8 cellular contexts compared by ENCODE assay signal in the genomic region with DNA sequence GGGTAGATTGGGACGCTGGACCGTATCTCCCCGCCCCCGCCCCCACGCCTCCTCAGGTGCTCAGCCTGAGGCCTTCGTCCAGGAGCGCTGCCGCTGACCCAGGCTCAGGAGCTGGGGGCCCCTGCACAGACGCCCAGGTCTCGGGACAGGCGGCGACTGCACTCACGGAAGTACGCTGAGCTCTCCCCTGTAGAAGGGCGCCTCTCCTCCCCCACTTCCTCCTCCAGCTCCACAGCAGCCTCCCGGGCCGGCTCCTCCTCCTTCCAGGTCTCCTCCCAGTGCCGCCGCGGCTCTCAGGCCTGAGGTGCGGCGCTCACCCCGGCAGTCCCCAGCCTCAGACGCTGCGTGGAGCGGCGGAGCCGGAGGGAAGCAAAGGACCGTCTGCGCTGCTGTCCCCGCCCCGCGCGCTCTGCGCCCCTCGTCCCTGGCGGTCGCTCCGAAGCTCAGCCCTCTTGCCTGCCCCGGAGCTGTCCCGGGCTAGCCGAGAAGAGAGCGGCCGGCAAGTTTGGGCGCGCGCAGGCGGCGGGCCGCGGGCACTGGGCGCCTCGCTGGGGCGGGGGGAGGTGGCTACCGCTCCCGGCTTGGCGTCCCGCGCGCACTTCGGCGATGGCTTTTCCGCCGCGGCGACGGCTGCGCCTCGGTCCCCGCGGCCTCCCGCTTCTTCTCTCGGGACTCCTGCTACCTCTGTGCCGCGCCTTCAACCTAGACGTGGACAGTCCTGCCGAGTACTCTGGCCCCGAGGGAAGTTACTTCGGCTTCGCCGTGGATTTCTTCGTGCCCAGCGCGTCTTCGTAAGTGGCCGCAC. TPM values are rescaled to one million over a fixed set of nuclear protein-coding genes. Genes with fewer than 3 reads are reported as not detected.
A peak's percentile ranks its signal among the peaks of the same experiment; 100 is the strongest.
DNase-seq lines count a peak whose midpoint lies in the region; ATAC-seq lines count a peak whose summit lies in the region.

ITGAV (plus strand) TSS at position 324 of the 805 bp plus-strand sequence; CDS start at position 607, 283 bp downstream.

- H3K27ac ChIP-seq in mesodermal cell (ENCODE audit: low read depth, low read length, severe bottlenecking) = peak within 1 kb of the TSS; percentile 85

- DNase-seq in CMK (ENCODE audit: low read depth) = peak; percentile 61
- DNase-seq in NOMO-1 treated with DMSO at 0.1 percent for 48 hours (lab: John Stamatoyannopoulos, UW; ENCODE audit: unreplicated experiment) = peak; percentile 92
- DNase-seq in activated CD8-positive, alpha-beta memory T cell treated with anti-CD3 and anti-CD28 coated beads, Interleukin-2, amount 50 U/mL, for 24 hours (ENCODE audit: extremely low read depth) = peak; percentile 51
- DNase-seq in stimulated activated CD8-positive, alpha-beta memory T cell treated with anti-CD3 and anti-CD28 coated beads, Interleukin-15, amount 100 ng/mL, for 24 hours (ENCODE audit: low read depth) = peak; percentile 47

- peaks cover 21% of the 10 kb centered on the region for H3K36me3 ChIP-seq in mesodermal cell (ENCODE audit: control insufficient read depth, insufficient read depth, low read length)

- H3K4me1 ChIP-seq in mesodermal cell (ENCODE audit: control insufficient read depth, insufficient read depth, low read length, poor library complexity, severe bottlenecking) = peaks cover 23% of the 10 kb centered on the region

- H3K9me3 ChIP-seq in mesodermal cell (ENCODE audit: control insufficient read depth, low read length) = no peaks in the 10 kb centered on the region

- H3K4me3 ChIP-seq in mesodermal cell (ENCODE audit: extremely low read depth, insufficient read depth, low read length, poor library complexity, severe bottlenecking) = peak within 1 kb of the TSS; percentile 89

- in situ Hi-C loops in endometrial microvascular endothelial cells (cut with HindIII; ENCODE audit: inconsistent ontology term, low pct_unique_long_range_greater_than_20kb, low sequenced_read_pairs) = no loop called here

- ATAC-seq in GM19438 (IDR thresholded peaks at IDR 0.05; ENCODE audit: low read depth, unreplicated experiment) (peak; percentile 94), HG03571 (IDR thresholded peaks at IDR 0.05; ENCODE audit: unreplicated experiment) (peak; percentile 98)

- WGBS in mesodermal cell (ENCODE audit: insufficient coverage in 2 of 2), 2 experiments = 0% methylated on average over 68 to 78 of the region's 86 CpGs

RNA-seq across cellular contexts. Expression of gene ITGAV, which starts in this region (rescaled TPM):
- total RNA-seq in endometrial microvascular endothelial cells (ENCODE audit: inconsistent ontology term) = 125 TPM
- 473 TPM for polyA plus RNA-seq in mesodermal cell (2013, experiment 1 of 2)
- polyA plus RNA-seq in mesodermal cell (2013, experiment 2 of 2) = 410 TPM

Comparison
In these comparisons a context has a peak if more than half of its experiments do, and no peak if none do; other contexts are left out.
1. Peak in every context shown above with its lines: DNase-seq, ATAC-seq, H3K4me3 ChIP-seq and H3K27ac ChIP-seq.